Comparison of ENCODE assay signal across 8 cellular contexts in the genomic region with DNA sequence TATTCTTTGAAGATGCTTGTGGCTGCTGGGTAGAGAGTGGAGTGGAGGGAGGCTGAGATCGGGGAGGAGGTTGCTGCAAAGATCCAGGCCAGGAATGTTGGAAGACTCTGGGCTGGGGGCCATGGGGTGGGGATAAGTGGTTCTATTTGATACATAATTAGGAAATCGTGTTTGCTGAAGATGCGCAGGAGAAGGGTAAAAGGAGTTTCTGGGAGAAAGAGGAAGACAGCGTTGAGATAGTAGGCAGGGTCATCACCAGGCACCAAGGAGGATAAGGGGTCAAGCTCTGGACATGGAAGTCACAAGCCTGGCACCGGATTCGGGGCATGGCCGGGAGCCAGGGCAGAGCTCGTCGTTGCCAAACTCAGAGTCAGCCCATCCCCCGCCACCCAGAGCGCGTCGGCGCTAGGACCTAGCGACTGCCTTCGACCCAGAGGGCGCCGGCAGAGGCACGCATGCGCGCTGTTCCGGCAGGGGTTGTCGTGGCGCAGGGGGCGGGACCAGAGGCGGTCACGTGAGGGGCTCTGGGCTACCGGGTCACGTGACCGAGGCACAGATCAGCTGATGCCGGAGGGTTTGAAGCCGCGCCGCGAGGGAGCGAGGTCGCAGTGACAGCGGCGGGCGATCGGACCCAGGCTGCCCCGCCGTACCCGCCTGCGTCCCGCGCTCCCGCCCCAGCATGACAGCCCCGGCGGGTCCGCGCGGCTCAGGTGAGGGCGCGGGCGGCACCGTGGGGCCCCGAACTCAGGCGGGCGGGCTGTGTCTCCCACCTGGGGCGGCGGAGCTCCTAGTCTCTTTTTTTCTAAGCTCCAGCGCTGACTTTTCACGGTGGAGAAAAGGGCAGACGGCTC. TPM values are rescaled to one million over a fixed set of nuclear protein-coding genes. Genes with fewer than 3 reads are reported as not detected.
A peak's percentile ranks its signal among the peaks of the same experiment; 100 is the strongest.
DNase-seq lines count a peak whose midpoint lies in the region; ATAC-seq and TF ChIP-seq lines count a peak whose summit lies in the region.

MCOLN1 (plus strand) TSS at position 553 of the 851 bp plus-strand sequence; CDS start at position 680, 127 bp downstream.

- H3K4me3 ChIP-seq in AG09309 (ENCODE audit: control insufficient read depth, low read depth, low read length) (peak within 1 kb of the TSS; percentile 72), kidney epithelial cell (ENCODE audit: low read depth, low read length) (peak within 1 kb of the TSS; percentile 62)

- ATAC-seq in GM19023 (IDR thresholded peaks at IDR 0.05; ENCODE audit: unreplicated experiment) (peak; percentile 70), HG03354 (IDR thresholded peaks at IDR 0.05; ENCODE audit: poor library complexity, severe bottlenecking, unreplicated experiment) (peak; percentile 82)

- H3K27me3 ChIP-seq in kidney epithelial cell (ENCODE audit: control insufficient read depth, insufficient read depth, low read length), result no peaks in the 10 kb centered on the region

- peak; percentile 76 for DNase-seq in AG09309 (ENCODE audit: low read depth)
- DNase-seq in NCI-H446 treated with DMSO at 0.1 percent for 48 hours (lab: John Stamatoyannopoulos, UW), result peak; percentile 91
- peak; percentile 100 for DNase-seq in activated CD4-positive, CD25-positive, alpha-beta regulatory T cell treated with anti-CD3 and anti-CD28 coated beads, Interleukin-2, amount 50 U/mL, for 72 hours
- peak; percentile 97 for DNase-seq in cerebellar cortex (ENCODE audit: low spot score)
- peak; percentile 73 for DNase-seq in kidney epithelial cell (ENCODE audit: low read depth)
- peak; percentile 98 to 100 for DNase-seq in stimulated activated CD4-positive, alpha-beta T cell treated with anti-CD3 and anti-CD28 coated beads, Interleukin-15, amount 100 ng/mL, for 48 hours (ENCODE audit: low read depth in 2 of 2)

- H3K36me3 ChIP-seq in kidney epithelial cell (ENCODE audit: control insufficient read depth, insufficient read depth, low read length), result no peaks in the 10 kb centered on the region

- TF ChIP-seq CTCF in AG09309 (IDR thresholded peaks at IDR 0.05; ENCODE audit: control insufficient read depth, insufficient read depth, low read depth, low read length, missing control alignments) (no peak), kidney epithelial cell (IDR thresholded peaks at IDR 0.05; ENCODE audit: insufficient read depth, low read length, poor library complexity, severe bottlenecking) (no peak)

RNA-seq across cellular contexts. Expression of gene MCOLN1, which starts in this region (rescaled TPM):
- total RNA-seq in kidney epithelial cell, result 13.7 and 15.3 TPM in 2 replicates

Comparison
In these comparisons a context has a peak if more than half of its experiments do, and no peak if none do; other contexts are left out.
1. Peak in every context shown above with its lines: DNase-seq, ATAC-seq and H3K4me3 ChIP-seq.